In genomic region chr19:39413903-39414608, GRCh38 we compare ENCODE assay signal across 8 cellular contexts. TPM values are rescaled to one million over a fixed set of nuclear protein-coding genes. Genes with fewer than 3 reads are reported as not detected.
DNase-seq lines count a peak whose midpoint lies in the region; ATAC-seq lines count a peak whose summit lies in the region.

No MANE protein-coding gene starts in this region.

- H3K27ac Mint-ChIP-seq in central memory CD8-positive, alpha-beta T cell (ENCODE audit: low read depth), result peak overlapping the region; percentile 100
- peak overlapping the region; percentile 96 for H3K27ac Mint-ChIP-seq in memory B cell

- H3K9me3 Mint-ChIP-seq in central memory CD8-positive, alpha-beta T cell, result peaks cover 5% of the 10 kb centered on the region
- no peaks in the 10 kb centered on the region for H3K9me3 Mint-ChIP-seq in memory B cell

- H3K36me3 Mint-ChIP-seq in central memory CD8-positive, alpha-beta T cell (ENCODE audit: insufficient read depth), result peaks cover 54% of the 10 kb centered on the region
- H3K36me3 Mint-ChIP-seq in memory B cell, result peaks cover 15% of the 10 kb centered on the region

- no peak for ATAC-seq in central memory CD8-positive, alpha-beta T cell (replicated peaks; ENCODE audit: extremely low read depth, poor library complexity, severe bottlenecking)
- ATAC-seq in memory B cell (ENCODE audit: low read depth) (no peak), HG02588 (IDR thresholded peaks at IDR 0.05; ENCODE audit: unreplicated experiment) (no peak)

- no peaks in the 10 kb centered on the region for H3K27me3 Mint-ChIP-seq in central memory CD8-positive, alpha-beta T cell
- no peaks in the 10 kb centered on the region for H3K27me3 Mint-ChIP-seq in memory B cell

- H3K4me3 Mint-ChIP-seq in central memory CD8-positive, alpha-beta T cell, result peak overlapping the region; percentile 80
- H3K4me3 Mint-ChIP-seq in memory B cell, result peak overlapping the region; percentile 93

- DNase-seq in COLO668 (lab: John Stamatoyannopoulos, UW; ENCODE audit: unreplicated experiment), result peak; percentile 12
- no peak for DNase-seq in Jurkat, Clone E6-1 (ENCODE audit: low read depth, low spot score)
- DNase-seq in central memory CD8-positive, alpha-beta T cell (ENCODE audit: low spot score in 2 of 2), result no peak
- DNase-seq in memory B cell (ENCODE audit: low spot score in 2 of 2), result no peak
- no peak for DNase-seq in NCI-H1092 treated with DMSO at 0.1 percent for 48 hours (lab: John Stamatoyannopoulos, UW)
- DNase-seq in NCI-H128 (lab: John Stamatoyannopoulos, UW; ENCODE audit: unreplicated experiment), result no peak
- DNase-seq in activated gamma-delta T cell treated with Interleukin-2 at 50 U/mL for 16 hours, result no peak

- H3K4me3 ChIP-seq in Jurkat, Clone E6-1 (ENCODE audit: low read length), result peak overlapping the region; percentile 91

- peaks cover 44% of the 10 kb centered on the region for H3K4me1 Mint-ChIP-seq in central memory CD8-positive, alpha-beta T cell
- H3K4me1 Mint-ChIP-seq in memory B cell, result peaks cover 35% of the 10 kb centered on the region

RNA-seq across cellular contexts. Expression of gene PLEKHG2, which starts 1.6 kb away (rescaled TPM):
- 74.3 TPM for polyA plus RNA-seq in Jurkat, Clone E6-1 (2012; ENCODE audit: insufficient read depth, insufficient read length)

RNA-seq across cellular contexts. Expression of gene ZFP36, which starts 7.4 kb away (rescaled TPM):
- polyA plus RNA-seq in Jurkat, Clone E6-1 (2012; ENCODE audit: insufficient read depth, insufficient read length), result 25.0 TPM

RNA-seq across cellular contexts. Expression of gene RPS16, which starts 21.7 kb away (rescaled TPM):
- polyA plus RNA-seq in Jurkat, Clone E6-1 (2012; ENCODE audit: insufficient read depth, insufficient read length), result 2,430 TPM

RNA-seq across cellular contexts. Expression of gene MED29, which starts 22.9 kb away (rescaled TPM):
- polyA plus RNA-seq in Jurkat, Clone E6-1 (2012; ENCODE audit: insufficient read depth, insufficient read length), result 25.2 TPM

RNA-seq across cellular contexts. Expression of gene PAF1, which starts 23.1 kb away (rescaled TPM):
- 90.4 TPM for polyA plus RNA-seq in Jurkat, Clone E6-1 (2012; ENCODE audit: insufficient read depth, insufficient read length)
